In genomic region chr2:42059261-42059898, GRCh38 we compare ENCODE assay signal across 20 cellular contexts. TPM values are rescaled to one million over a fixed set of nuclear protein-coding genes. Genes with fewer than 3 reads are reported as not detected.
DNase-seq lines count a peak whose midpoint lies in the region; ATAC-seq and TF ChIP-seq lines count a peak whose summit lies in the region.
"Had no signal": no experiment of that assay in that cellular context is flagged by ENCODE, and none has a peak within 500 bp of the region (broad histone marks: within the 10 kb centered on the region; RNA-seq: fewer than 3 reads in every experiment).

No MANE protein-coding gene starts in this region.

- TF ChIP-seq CTCF in left ventricle myocardium inferior (IDR thresholded peaks at IDR 0.05; ENCODE audit: borderline replicate concordance): no peak
- TF ChIP-seq CTCF in gastrocnemius medialis (IDR thresholded peaks at IDR 0.05 in 4 of 5, conservative IDR thresholded peaks at IDR 0.05 in 1 of 5): no peak
- no peak for TF ChIP-seq CTCF in GM10248 (IDR thresholded peaks at IDR 0.05; ENCODE audit: control extremely low read depth, extremely low read depth, low read depth, missing control alignments)

- DNase-seq in left ventricle myocardium inferior (no peak), left cardiac atrium (no peak), left ventricle myocardium superior (no peak), gastrocnemius medialis (no peak), aorta (no peak), SIG-M5 treated with dmso at 0.1 percent for 504 hours (lab: John Stamatoyannopoulos, UW; ENCODE audit: unreplicated experiment) (no peak), Ammon's horn (ENCODE audit: low spot score) (no peak), GM10248 (ENCODE audit: extremely low spot score) (no peak)
- DNase-seq: activated CD4-positive, alpha-beta T cell treated with anti-CD3 and anti-CD28 coated beads, Interleukin-2, amount 50 U/mL, for 4 hours; Calu3; EL; NCI-H1048; NCI-H2029; NCI-H446 treated with DMSO at 0.1 percent for 48 hours; SK-N-SH; trophoblast cell had no signal

- in situ Hi-C loops in gastrocnemius medialis (cut with MboI; ENCODE audit: low sequenced_read_pairs in 4 of 4): no loop called here

- intact Hi-C loops in left ventricle myocardium inferior (cut with micrococcal nuclease): no loop called here
- intact Hi-C loops in left cardiac atrium (cut with DNase I): no loop called here
- intact Hi-C loops in left ventricle myocardium superior (cut with micrococcal nuclease): no loop called here
- intact Hi-C loops in gastrocnemius medialis (cut with DNase I; ENCODE audit: low total_unique reads): no loop called here
- intact Hi-C loops in aorta (cut with DNase I): loop anchor here (10.0 kb wide), 2 partner anchors 165 to 1165 kb away; partner anchors contain the start of gene ZFP36L2 (in 1 of the 2)

- ATAC-seq in left cardiac atrium: no peak
- peak; percentile 4 for ATAC-seq in left ventricle myocardium superior
- ATAC-seq in gastrocnemius medialis: no peak
- no peak for ATAC-seq in aorta (ENCODE audit: low FRiP score)
- ATAC-seq: left lung; Panc1; stimulated activated memory B cell treated with anti-CD40 and anti-IgM and Interleukin-4, amounts not matched to agents 10 μg/mL and 1 μg/mL and 100 μg/mL, for 72 hours had no signal

- peaks cover 48% of the 10 kb centered on the region for H3K36me3 ChIP-seq in left ventricle myocardium inferior
- H3K36me3 ChIP-seq in gastrocnemius medialis: peaks cover 9 to 48% of the 10 kb centered on the region in 2 donors
- peaks cover 5 to 24% of the 10 kb centered on the region in 2 donors for H3K36me3 ChIP-seq in aorta (ENCODE audit: control insufficient read depth in 1 of 2, insufficient read depth in 2 of 2, low read length in 1 of 2)

- 62 to 67% methylated on average over 13 of the region's 13 CpGs for WGBS in aorta, 2 donors

- H3K27ac ChIP-seq in left ventricle myocardium inferior (replicated peaks): peak overlapping the region; percentile 81
- peak overlapping the region; percentile 94 to 99 (median 98) for H3K27ac ChIP-seq in gastrocnemius medialis
- H3K27ac ChIP-seq in aorta (ENCODE audit: low read depth in 1 of 2, low read length in 2 of 2): peak overlapping the region; percentile 43 to 77
- H3K27ac ChIP-seq: left lung had no signal

- no peak for TF ChIP-seq POLR2A in gastrocnemius medialis (IDR thresholded peaks at IDR 0.05)

- CTCF ChIA-PET in GM10248 (lab: Yijun Ruan, JAX): interaction anchor here (0.8 to 4.8 kb wide), 5 partner anchors 10 to 191 kb away, joined by 3 to 34 read pairs (median 5); no protein-coding TSS in a partner anchor

- POLR2A ChIA-PET in GM10248 (lab: Yijun Ruan, JAX): no interaction called here

- peaks cover 74% of the 10 kb centered on the region for H3K4me1 ChIP-seq in left ventricle myocardium inferior
- peaks cover 51 to 59% of the 10 kb centered on the region in 2 donors for H3K4me1 ChIP-seq in gastrocnemius medialis
- H3K4me1 ChIP-seq in aorta (ENCODE audit: control insufficient read depth in 1 of 2, insufficient read depth in 2 of 2, low read length in 2 of 2): peaks cover 3 to 10% of the 10 kb centered on the region in 2 donors
- H3K4me1 ChIP-seq: HAP-1 had no signal

- H3K4me3 ChIP-seq in left ventricle myocardium inferior: no peak overlapping the region
- no peak overlapping the region for H3K4me3 ChIP-seq in gastrocnemius medialis
- no peak overlapping the region for H3K4me3 ChIP-seq in aorta (ENCODE audit: low read length in 2 of 2)
- H3K4me3 ChIP-seq: HAP-1, left lung had no signal

- no peaks in the 10 kb centered on the region for H3K27me3 ChIP-seq in left ventricle myocardium inferior (ENCODE audit: low read depth)
- H3K27me3 ChIP-seq in gastrocnemius medialis: no peaks in the 10 kb centered on the region
- no peaks in the 10 kb centered on the region for H3K27me3 ChIP-seq in aorta (ENCODE audit: control insufficient read depth in 1 of 2, insufficient read depth in 2 of 2, low read length in 1 of 2)
- H3K27me3 ChIP-seq: left lung had no signal

- no peaks in the 10 kb centered on the region for H3K9me3 ChIP-seq in left ventricle myocardium inferior (replicated peaks)
- no peaks in the 10 kb centered on the region for H3K9me3 ChIP-seq in gastrocnemius medialis
- no peaks in the 10 kb centered on the region for H3K9me3 ChIP-seq in aorta (ENCODE audit: control insufficient read depth, low read length)
- H3K9me3 ChIP-seq: HAP-1, left lung, SK-N-SH had no signal

RNA-seq across cellular contexts. Expression of gene PKDCC, which starts 11.6 kb away (rescaled TPM):
- total RNA-seq in left ventricle myocardium inferior: 88.7 TPM
- 100 to 1,000 TPM; 138 to 209 TPM for total RNA-seq in left cardiac atrium
- 77.1 TPM for total RNA-seq in left ventricle myocardium superior
- 100 to 1,000 TPM; 152 to 246 (median 186) TPM for total RNA-seq in gastrocnemius medialis
- 100 to 1,000 TPM; 148 to 258 TPM for total RNA-seq in aorta
- 100 to 1,000 TPM in 1 of 2 donors, 10 to 100 TPM in 1; 48.8 to 182 TPM for polyA plus RNA-seq in aorta

Comparison
In these comparisons a context has a peak if more than half of its experiments do, and no peak if none do; other contexts are left out.
1. intact Hi-C loops: an anchor here in aorta (10.0 kb wide); none called in left ventricle myocardium inferior, left cardiac atrium, left ventricle myocardium superior and gastrocnemius medialis.